In genomic region chr7:56046728-56047445, GRCh38 we compare ENCODE assay signal across 1 cellular context.
TF ChIP-seq lines count a peak whose summit lies in the region.

No MANE protein-coding gene starts in this region.

TF ChIP-seq in HepG2, 621 proteins besides CTCF, POLR2A, EP300 and RAD21 (continued from another document and continues in another):
- TF ChIP-seq ARID5B (CRISPR knock-in tag; IDR thresholded peaks at IDR 0.05): peak; percentile 59
- TF ChIP-seq FOXJ3 (CRISPR knock-in tag; IDR thresholded peaks at IDR 0.05; ENCODE audit: borderline replicate concordance): 0 out of 2 replicates have a peak, but pooled peaks have one; percentile 23
- TF ChIP-seq ZNF629 (CRISPR knock-in tag; conservative IDR thresholded peaks at IDR 0.05): no peak
- no peak for TF ChIP-seq SKI (IDR thresholded peaks at IDR 0.05; ENCODE audit: partially characterized antibody)
- no peak for TF ChIP-seq ZNF253 (CRISPR knock-in tag; IDR thresholded peaks at IDR 0.05; ENCODE audit: borderline replicate concordance)
- TF ChIP-seq ZNF282 (IDR thresholded peaks at IDR 0.05; ENCODE audit: partially characterized antibody): no peak
- TF ChIP-seq ZNF264 (CRISPR knock-in tag; IDR thresholded peaks at IDR 0.05): no peak
- TF ChIP-seq MED1 (CRISPR knock-in tag; IDR thresholded peaks at IDR 0.05): 0 out of 2 replicates have a peak, but pooled peaks have one; percentile 15
- TF ChIP-seq KDM2A (CRISPR knock-in tag; IDR thresholded peaks at IDR 0.05; ENCODE audit: borderline replicate concordance, low read depth): no peak
- TF ChIP-seq KLF12 (CRISPR knock-in tag; IDR thresholded peaks at IDR 0.05; ENCODE audit: borderline replicate concordance): peak; percentile 53; the same call in 1 of the 2 replicates
- no peak for TF ChIP-seq CBX1 (IDR thresholded peaks at IDR 0.05; ENCODE audit: low read depth)
- TF ChIP-seq ZMYM3 (CRISPR knock-in tag; IDR thresholded peaks at IDR 0.05): peak; percentile 44; the same call in 1 of the 2 replicates
- TF ChIP-seq ZNF431 (CRISPR knock-in tag; IDR thresholded peaks at IDR 0.05; ENCODE audit: borderline replicate concordance, low read depth): no peak
- no peak for TF ChIP-seq RELA (CRISPR knock-in tag; IDR thresholded peaks at IDR 0.05)
- TF ChIP-seq ZNF276 (CRISPR knock-in tag; IDR thresholded peaks at IDR 0.05; ENCODE audit: low read depth): no peak
- TF ChIP-seq HMGA1 (CRISPR knock-in tag; conservative IDR thresholded peaks at IDR 0.05): no peak
- no peak for TF ChIP-seq MTF2 (CRISPR knock-in tag; IDR thresholded peaks at IDR 0.05; ENCODE audit: borderline replicate concordance)
- no peak for TF ChIP-seq SOX6 (IDR thresholded peaks at IDR 0.05)
- peak; percentile 58; the same call in 1 of the 2 replicates for TF ChIP-seq SOX6 (CRISPR knock-in tag; IDR thresholded peaks at IDR 0.05)
- no peak for TF ChIP-seq HMGXB3 (CRISPR knock-in tag; IDR thresholded peaks at IDR 0.05; ENCODE audit: borderline replicate concordance)
- TF ChIP-seq TARDBP (CRISPR knock-in tag; IDR thresholded peaks at IDR 0.05): no peak
- no peak for TF ChIP-seq ZNF407 (CRISPR knock-in tag; IDR thresholded peaks at IDR 0.05; ENCODE audit: not compliant biosample characterization)
- TF ChIP-seq ZNF331 (CRISPR knock-in tag; IDR thresholded peaks at IDR 0.05): no peak
- peak; percentile 50 for TF ChIP-seq HDAC1 (CRISPR knock-in tag; IDR thresholded peaks at IDR 0.05)
- TF ChIP-seq SOX13 (IDR thresholded peaks at IDR 0.05): peak; percentile 56; the same call in 1 of the 2 replicates
- peak in 1 of 2 experiments; percentile 80; a peak in 2 of 4 replicates for TF ChIP-seq SOX13 (CRISPR knock-in tag; conservative IDR thresholded peaks at IDR 0.05 in 1 of 2, IDR thresholded peaks at IDR 0.05 in 1 of 2)
- no peak for TF ChIP-seq BRCA1 (CRISPR knock-in tag; IDR thresholded peaks at IDR 0.05)
- TF ChIP-seq PRDM15 (CRISPR knock-in tag; IDR thresholded peaks at IDR 0.05): no peak
- TF ChIP-seq ETV5 (CRISPR knock-in tag; IDR thresholded peaks at IDR 0.05; ENCODE audit: borderline replicate concordance): peak; percentile 25; the same call in 1 of the 2 replicates
- TF ChIP-seq PPARG (CRISPR knock-in tag; conservative IDR thresholded peaks at IDR 0.05): 0 out of 2 replicates have a peak, but pooled peaks have one; percentile 33
- no peak for TF ChIP-seq ZNF724P (CRISPR knock-in tag; IDR thresholded peaks at IDR 0.05; ENCODE audit: borderline replicate concordance)
- no peak for TF ChIP-seq BCL3 (CRISPR knock-in tag; IDR thresholded peaks at IDR 0.05)
- TF ChIP-seq CEBPG (CRISPR knock-in tag; IDR thresholded peaks at IDR 0.05): no peak
